15 cellular contexts compared by ENCODE assay signal in the genomic region with DNA sequence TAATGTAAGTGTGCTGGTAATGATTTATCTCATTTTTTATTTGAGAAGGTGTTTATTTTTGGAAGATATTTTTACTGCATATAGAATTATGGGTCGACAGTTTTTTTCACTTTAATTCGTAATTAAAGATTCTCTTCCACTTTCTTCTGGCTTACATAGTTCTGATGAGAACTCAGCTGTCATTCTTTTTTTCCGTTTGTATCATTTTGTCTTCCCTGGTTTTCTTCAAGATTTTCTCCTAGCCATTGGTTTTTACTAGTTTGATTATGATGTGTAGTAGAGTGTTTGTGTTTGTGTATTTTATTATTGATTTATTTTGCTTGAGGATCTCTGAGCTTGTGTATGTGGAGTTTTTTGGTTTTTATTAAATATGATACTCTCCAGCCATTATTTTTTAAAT. TPM values are rescaled to one million over a fixed set of nuclear protein-coding genes. Genes with fewer than 3 reads are reported as not detected.
DNase-seq lines count a peak whose midpoint lies in the region; ATAC-seq, FAIRE-seq and TF ChIP-seq lines count a peak whose summit lies in the region.
"Had no signal": no experiment of that assay in that cellular context is flagged by ENCODE, and none has a peak within 500 bp of the region (broad histone marks: within the 10 kb centered on the region; RNA-seq: fewer than 3 reads in every experiment).

No MANE protein-coding gene starts in this region.

- 94% methylated on average over 3 of the region's 3 CpGs for WGBS in GM12878 (ENCODE audit: insufficient coverage, insufficient replicate concordance, low lambda C conversion rate, missing lambda C conversion rate)

- BruUV-seq in GM12878 (replicated peaks; lab: Mats Ljungman, UMichigan) = no TSS peak

- no peak overlapping the region for H3K9ac ChIP-seq in GM12878 (ENCODE audit: control insufficient read depth, insufficient read depth, low read length)

- DNase-seq in DMS53 (lab: John Stamatoyannopoulos, UW) (peak; percentile 9), DMS53 treated with DMSO at 0.1 percent for 48 hours (lab: John Stamatoyannopoulos, UW; ENCODE audit: unreplicated experiment) (no peak), LHCN-M2 (ENCODE audit: low read depth) (peak; percentile 5), GM12878 (ENCODE audit: low read depth, low spot score) (no peak), T1000 (lab: John Stamatoyannopoulos, UW) (no peak), MG63 (no peak)
- no peak for DNase-seq in stimulated activated naive B cell treated with anti-CD40 and anti-IgM and Interleukin-4, amounts not matched to agents 10 μg/mL and 1 μg/mL and 100 μg/mL, for 72 hours
- DNase-seq: Caco-2; CD8-positive, alpha-beta T cell; H7; IMR-90 had no signal

- peaks cover 4% of the 10 kb centered on the region in 2 experiments for H3K36me3 ChIP-seq in GM12878 (ENCODE audit: control insufficient read depth in 2 of 2, insufficient read depth in 2 of 2, low read length in 1 of 2)
- H3K36me3 ChIP-seq in MG63 = peaks cover 61% of the 10 kb centered on the region

- H3K27me3 Mint-ChIP-seq in stimulated activated naive B cell treated with anti-CD40 and anti-IgM and Interleukin-4, amounts not matched to agents 10 μg/mL and 1 μg/mL and 100 μg/mL, for 72 hours = no peaks in the 10 kb centered on the region

- H4K20me1 ChIP-seq in GM12878 (ENCODE audit: control insufficient read depth, insufficient read depth) = no peaks in the 10 kb centered on the region

- TF ChIP-seq EP300 in GM12878 (IDR thresholded peaks at IDR 0.05; ENCODE audit: borderline replicate concordance in 1 of 2, control insufficient read depth in 1 of 2, low read depth in 2 of 2, low read length in 2 of 2) = no peak

- intact Hi-C loops in GM12878 (cut with micrococcal nuclease; ENCODE audit: unreplicated experiment) = no loop called here

- no peaks in the 10 kb centered on the region; the same call in 1 of the 2 replicates for H3K79me2 ChIP-seq in GM12878 (ENCODE audit: control insufficient read depth, insufficient read depth, low read length)

- CTCF ChIA-PET in GM12878 (lab: Yijun Ruan, JAX) = no interaction called here

- in situ Hi-C loops in GM12878 (cut with MboI) = no loop called here

- no peaks in the 10 kb centered on the region for H3K4me1 ChIP-seq in GM12878 (ENCODE audit: control insufficient read depth, insufficient read depth, low read length)
- H3K4me1 ChIP-seq: Caco-2 had no signal

- no peak for TF ChIP-seq RAD21 in GM12878 (IDR thresholded peaks at IDR 0.05; ENCODE audit: insufficient read depth, low read depth, low read length)

- peaks cover 7 to 8% of the 10 kb centered on the region in 2 donors for H3K4me1 Mint-ChIP-seq in stimulated activated naive B cell treated with anti-CD40 and anti-IgM and Interleukin-4, amounts not matched to agents 10 μg/mL and 1 μg/mL and 100 μg/mL, for 72 hours
- H3K4me1 Mint-ChIP-seq: CD14-positive monocyte, GM23338 had no signal

- H3K9me3 ChIP-seq in GM12878 (replicated peaks; ENCODE audit: control insufficient read depth, insufficient read depth, low read length) = peaks cover 24% of the 10 kb centered on the region
- peaks cover 36% of the 10 kb centered on the region for H3K9me3 ChIP-seq in MG63

- no peak overlapping the region for H3K4me2 ChIP-seq in GM12878 (ENCODE audit: control insufficient read depth, insufficient read depth)
- H3K4me2 ChIP-seq: GM23338 had no signal

- H3K27me3 ChIP-seq in GM12878 (replicated peaks in 1 of 2; ENCODE audit: control insufficient read depth in 2 of 2, insufficient read depth in 2 of 2, low read length in 1 of 2) (no peaks in the 10 kb centered on the region), MG63 (no peaks in the 10 kb centered on the region)

- no peak overlapping the region for H3K4me3 ChIP-seq in GM12878
- no peak overlapping the region for H3K4me3 ChIP-seq in MG63
- H3K4me3 ChIP-seq: GM23338 had no signal

- H3K36me3 Mint-ChIP-seq in stimulated activated naive B cell treated with anti-CD40 and anti-IgM and Interleukin-4, amounts not matched to agents 10 μg/mL and 1 μg/mL and 100 μg/mL, for 72 hours = peaks cover 52 to 78% of the 10 kb centered on the region in 2 donors

- no peak overlapping the region for H3K27ac ChIP-seq in GM12878 (ENCODE audit: control insufficient read depth, insufficient read depth)
- H3K27ac ChIP-seq: 22Rv1 had no signal

- H2AFZ ChIP-seq in GM12878 (ENCODE audit: control insufficient read depth, low read depth, low read length) = no peak overlapping the region
- H2AFZ ChIP-seq: GM23338 had no signal

- RAD21 ChIA-PET in GM12878 (lab: Charles Lee; ENCODE audit: unreplicated experiment) = no interaction called here

- POLR2A ChIA-PET in GM12878 (lab: Charles Lee) = no interaction called here

- no peak overlapping the region for H3K4me3 Mint-ChIP-seq in stimulated activated naive B cell treated with anti-CD40 and anti-IgM and Interleukin-4, amounts not matched to agents 10 μg/mL and 1 μg/mL and 100 μg/mL, for 72 hours
- H3K4me3 Mint-ChIP-seq: CD14-positive monocyte; CD8-positive, alpha-beta T cell; GM23338 had no signal

- no peak for ATAC-seq in GM12878
- ATAC-seq in stimulated activated naive B cell treated with anti-CD40 and anti-IgM and Interleukin-4, amounts not matched to agents 10 μg/mL and 1 μg/mL and 100 μg/mL, for 72 hours (replicated peaks) = no peak
- ATAC-seq: CD8-positive, alpha-beta T cell; GM23338 had no signal

- H3K9me3 Mint-ChIP-seq in stimulated activated naive B cell treated with anti-CD40 and anti-IgM and Interleukin-4, amounts not matched to agents 10 μg/mL and 1 μg/mL and 100 μg/mL, for 72 hours = peaks cover 13 to 20% of the 10 kb centered on the region in 2 donors

- SMC1A ChIA-PET in GM12878 (lab: Charles Lee; ENCODE audit: uncharacterized antibody, unreplicated experiment) = interaction anchor here (1.0 to 1.5 kb wide), 4 partner anchors 12 to 244 kb away, joined by 3 to 6 read pairs (median 4); no protein-coding TSS in a partner anchor

- peak overlapping the region; percentile 63 for H3K27ac Mint-ChIP-seq in stimulated activated naive B cell treated with anti-CD40 and anti-IgM and Interleukin-4, amounts not matched to agents 10 μg/mL and 1 μg/mL and 100 μg/mL, for 72 hours
- H3K27ac Mint-ChIP-seq: CD14-positive monocyte; CD8-positive, alpha-beta T cell; GM23338 had no signal

- no peak for TF ChIP-seq CTCF in GM12878 (IDR thresholded peaks at IDR 0.05 in 2 of 3, conservative IDR thresholded peaks at IDR 0.05 in 1 of 3; ENCODE audit: control insufficient read depth in 2 of 3, extremely low read depth in 1 of 3, insufficient read depth in 1 of 3, low read depth in 3 of 3, low read length in 3 of 3)

- no peak for FAIRE-seq in GM12878 (lab: Jason Lieb, UNC)
- FAIRE-seq: GM18507 had no signal

- TF ChIP-seq POLR2A in GM12878 (IDR thresholded peaks at IDR 0.05; ENCODE audit: low read depth, low read length) = no peak

TF ChIP-seq in GM12878, 131 proteins besides CTCF, POLR2A, EP300 and RAD21 (continues in another document):
- TF ChIP-seq SREBF2 (IDR thresholded peaks at IDR 0.05; ENCODE audit: low read length) (no peak), KAT2A (conservative IDR thresholded peaks at IDR 0.05; ENCODE audit: control insufficient read depth, low read depth, low read length) (no peak), TAF1 (IDR thresholded peaks at IDR 0.05; ENCODE audit: borderline replicate concordance, low read depth, low read length) (no peak), NFXL1 (IDR thresholded peaks at IDR 0.05; ENCODE audit: borderline replicate concordance) (no peak), BRCA1 (IDR thresholded peaks at IDR 0.05; ENCODE audit: low read depth, low read length) (no peak)

RNA-seq across cellular contexts. Expression of gene SLF1, which starts 21.7 kb away (rescaled TPM):
- total RNA-seq in LHCN-M2 (2014; rRNA removed) = 12.7 and 15.0 TPM in 2 replicates
- polyA plus RNA-seq in LHCN-M2 (2012) = 1.6 TPM
- total RNA-seq in GM12878 (2013; cell fraction: nucleolus; rRNA removed) = 33.3 and 37.8 TPM in 2 replicates
- total RNA-seq in GM12878 (2014; rRNA removed) = 9.9 and 11.9 TPM in 2 replicates
- 11.8 and 12.7 TPM in 2 replicates for total RNA-seq in GM12878 (2014; rRNA removed; fragmentation: Illumina TruSeq; extraction: Trizol)
- total RNA-seq in GM12878 (2021) = 8.1 and 8.5 TPM in 2 replicates
- 2.0 TPM for polyA plus RNA-seq in GM12878 (2011; ENCODE audit: low read depth)
- polyA plus RNA-seq in GM12878 (2011; rRNA removed) = 12.8 and 24.8 TPM in 2 replicates
- 4.2 and 4.4 TPM in 2 replicates for polyA plus RNA-seq in GM12878 (2011; cell fraction: cytosol; rRNA removed)
- polyA plus RNA-seq in GM12878 (2011; cell fraction: nucleus; rRNA removed) = 14.8 and 17.7 TPM in 2 replicates
- 2.5 and 4.7 TPM in 2 replicates for polyA plus RNA-seq in GM12878 (2012)
- 9.5 and 10.2 TPM in 2 replicates for polyA plus RNA-seq in GM12878 (2014; fragmentation: Illumina TruSeq; extraction: Trizol)
- 10 to 100 TPM; 14.1 to 27.0 TPM for polyA plus RNA-seq in GM12878 (2014; fragmentation: Nextera tagmentation; extraction: Ambion mirVana)
- polyA plus RNA-seq in GM12878 (2014; rRNA removed) = 15.0 and 19.2 TPM in 2 replicates
- 10 to 100 TPM; 18.6 to 21.2 TPM for polyA plus RNA-seq in GM12878 (2016; fragmentation: Nextera tagmentation; extraction: Ambion mirVana)
- 9.7 and 17.0 TPM in 2 replicates for polyA minus RNA-seq in GM12878 (2011; rRNA and poly(A)+ RNA removed)
- polyA minus RNA-seq in GM12878 (2011; cell fraction: cytosol; rRNA and poly(A)+ RNA removed) = 13.4 and 21.6 TPM in 2 replicates
- 21.4 and 31.0 TPM in 2 replicates for polyA minus RNA-seq in GM12878 (2011; cell fraction: nucleus; rRNA and poly(A)+ RNA removed)
- 8.6 and 16.1 TPM in 2 replicates for total RNA-seq in MG63 (2014; rRNA removed; shearing (Covaris generic); ENCODE audit: low replicate concordance)

RNA-seq across cellular contexts. Expression of gene KIAA0825, which starts 21.8 kb away (rescaled TPM):
- total RNA-seq in LHCN-M2 (2014; rRNA removed) (3.1 and 3.3 TPM in 2 replicates), GM12878 (2014; rRNA removed) (1.9 and 2.0 TPM in 2 replicates), GM12878 (2014; rRNA removed; fragmentation: Illumina TruSeq; extraction: Trizol) (1.7 and 2.0 TPM in 2 replicates), GM12878 (2021) (1.2 and 1.3 TPM in 2 replicates)
- 0.69 TPM for polyA plus RNA-seq in LHCN-M2 (2012)
- 6.9 and 7.7 TPM in 2 replicates for total RNA-seq in GM12878 (2013; cell fraction: nucleolus; rRNA removed)
- polyA plus RNA-seq in GM12878 (2011; ENCODE audit: low read depth) = 0.37 TPM
- polyA plus RNA-seq in GM12878 (2011; rRNA removed) (0.73 and 1.1 TPM in 2 replicates), GM12878 (2014; fragmentation: Illumina TruSeq; extraction: Trizol) (1.0 and 1.7 TPM in 2 replicates), GM12878 (2014; fragmentation: Nextera tagmentation; extraction: Ambion mirVana) (1 to 10 TPM in 1 of 2 experiments, under 1 TPM in 1; 0.90 to 1.9 TPM), GM12878 (2014; rRNA removed) (0.55 and 0.56 TPM in 2 replicates), GM12878 (2016; fragmentation: Nextera tagmentation; extraction: Ambion mirVana) (1 to 10 TPM; 1.7 to 1.8 TPM)
- polyA plus RNA-seq in GM12878 (2011; cell fraction: cytosol; rRNA removed) = 0.17 and 0.21 TPM in 2 replicates
- polyA plus RNA-seq in GM12878 (2011; cell fraction: nucleus; rRNA removed) = 0.52 and 0.66 TPM in 2 replicates
- 0.32 and 0.45 TPM in 2 replicates for polyA plus RNA-seq in GM12878 (2012)
- 2.6 and 2.8 TPM in 2 replicates for polyA minus RNA-seq in GM12878 (2011; rRNA and poly(A)+ RNA removed)
- 0.40 and 1.0 TPM in 2 replicates for polyA minus RNA-seq in GM12878 (2011; cell fraction: cytosol; rRNA and poly(A)+ RNA removed)
- 4.0 and 5.9 TPM in 2 replicates for polyA minus RNA-seq in GM12878 (2011; cell fraction: nucleus; rRNA and poly(A)+ RNA removed)
- 0.92 and 3.1 TPM in 2 replicates for total RNA-seq in MG63 (2014; rRNA removed; shearing (Covaris generic); ENCODE audit: low replicate concordance)

Comparison
In these comparisons a context has a peak if more than half of its experiments do, and no peak if none do; other contexts are left out.
1. DNase-seq: peak in DMS53 (single experiment) and LHCN-M2 (single experiment); none in DMS53 treated with DMSO at 0.1 percent for 48 hours (single experiment), GM12878 (single experiment), stimulated activated naive B cell treated with anti-CD40 and anti-IgM and Interleukin-4, amounts not matched to agents 10 μg/mL and 1 μg/mL and 100 μg/mL, for 72 hours (single experiment), T1000 (single experiment) and MG63 (single experiment).